In genomic region chrX:23908219-23909003, GRCh38 we compare ENCODE assay signal across 2 cellular contexts.
TF ChIP-seq lines count a peak whose summit lies in the region.

No MANE protein-coding gene starts in this region.

TF ChIP-seq in SK-N-SH, 30 proteins besides CTCF, POLR2A, EP300 and RAD21 (continued from another document):
- no peak for TF ChIP-seq PBX3 (IDR thresholded peaks at IDR 0.05)
- no peak for TF ChIP-seq SIN3A (IDR thresholded peaks at IDR 0.05; ENCODE audit: borderline replicate concordance, low read depth, low read length)
- TF ChIP-seq CHD2 (IDR thresholded peaks at IDR 0.05; ENCODE audit: low read length, partially characterized antibody): no peak

TF ChIP-seq in SK-N-SH treated with all-trans-retinoic acid at 6 μM for 48 hours, 23 proteins besides CTCF, POLR2A, EP300 and RAD21 (continued from another document):
- no peak for TF ChIP-seq PATZ1 (CRISPR knock-in tag; IDR thresholded peaks at IDR 0.05; ENCODE audit: borderline replicate concordance)
- no peak for TF ChIP-seq CREB5 (CRISPR knock-in tag; IDR thresholded peaks at IDR 0.05; ENCODE audit: low read depth)
- no peak for TF ChIP-seq ZC3H10 (CRISPR knock-in tag; IDR thresholded peaks at IDR 0.05)
- TF ChIP-seq ZNF8 (CRISPR knock-in tag; IDR thresholded peaks at IDR 0.05): no peak
